Comparison of ENCODE assay signal across 11 cellular contexts in the genomic region with DNA sequence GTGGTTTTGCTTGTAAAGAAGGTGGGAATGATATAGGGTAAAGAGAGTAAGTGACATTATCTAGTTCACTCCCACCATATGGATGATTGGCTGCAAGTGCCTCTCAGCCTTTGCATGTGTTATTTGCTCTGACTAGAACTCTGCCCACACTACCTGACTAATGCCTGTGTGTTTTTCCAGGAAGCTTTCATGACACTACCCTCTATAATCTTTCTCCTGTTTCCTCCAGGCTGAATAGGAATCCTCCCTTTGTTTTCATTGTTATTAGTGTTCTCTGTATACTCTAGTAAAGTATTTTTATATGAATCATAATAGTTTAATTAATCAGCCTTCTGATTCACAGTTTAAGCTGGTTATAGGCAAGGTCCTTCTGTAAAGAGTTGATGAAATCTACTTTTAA. TPM values are rescaled to one million over a fixed set of nuclear protein-coding genes. Genes with fewer than 3 reads are reported as not detected.
DNase-seq lines count a peak whose midpoint lies in the region; ATAC-seq and TF ChIP-seq lines count a peak whose summit lies in the region.
"Not testable (repeated sequence)": the region's sequence is repeated elsewhere in the genome, so short reads cannot be mapped to it uniquely, and the experiment has no call there.
"Had no signal": no experiment of that assay in that cellular context is flagged by ENCODE, and none has a peak within 500 bp of the region (broad histone marks: within the 10 kb centered on the region; RNA-seq: fewer than 3 reads in every experiment).

No MANE protein-coding gene starts in this region.

- CTCF ChIA-PET in PC-3 (lab: Charles Lee); activated CD4-positive, alpha-beta T cell treated with anti-CD3 and anti-CD28 coated beads for 36 hours (lab: Charles Lee); mammary epithelial cell (lab: Charles Lee; ENCODE audit: low non-redundant PET): not testable (repeated sequence)

- H2AFZ ChIP-seq in GM23248; PC-3 (ENCODE audit: low read length); mammary epithelial cell (ENCODE audit: low read depth, low read length): not testable (repeated sequence)

- H3K9me2 ChIP-seq in GM23248 (ENCODE audit: insufficient read depth); PC-3 (replicated peaks; ENCODE audit: low read length): not testable (repeated sequence)

- TF ChIP-seq CTCF in PC-3 (conservative IDR thresholded peaks at IDR 0.05; ENCODE audit: low read depth, low read length); mammary epithelial cell (conservative IDR thresholded peaks at IDR 0.05 in 1 of 2, IDR thresholded peaks at IDR 0.05 in 1 of 2; ENCODE audit: extremely low read depth in 1 of 2, insufficient read depth in 1 of 2, low read depth in 1 of 2, low read length in 2 of 2); mucosa of descending colon (IDR thresholded peaks at IDR 0.05); stomach (IDR thresholded peaks at IDR 0.05): not testable (repeated sequence)

- H3K4me3 ChIP-seq in GM23248; PC-3 (ENCODE audit: low read length); mammary epithelial cell (replicated peaks in 1 of 3; ENCODE audit: insufficient read depth in 1 of 3, low read depth in 2 of 3, low read length in 3 of 3); mucosa of descending colon; stomach: not testable (repeated sequence)

- H3K27me3 Mint-ChIP-seq in activated CD4-positive, alpha-beta T cell treated with anti-CD3 and anti-CD28 coated beads for 36 hours = not testable (repeated sequence)

- ATAC-seq in PC-3 (peak; percentile 75), esophagus mucosa (peak; percentile 87), left colon (peak; percentile 80), mucosa of descending colon (peak; percentile 86)
- peak; percentile 69 for ATAC-seq in activated CD4-positive, alpha-beta T cell treated with anti-CD3 and anti-CD28 coated beads for 36 hours

- DNase-seq in GM23248 = peak; percentile 23
- peak; percentile 92 for DNase-seq in PC-3
- DNase-seq in activated CD4-positive, alpha-beta T cell treated with anti-CD3 and anti-CD28 coated beads for 36 hours; left colon; mucosa of descending colon; stomach: not testable (repeated sequence)
- peak; percentile 90 for DNase-seq in mammary epithelial cell

- intact Hi-C loops in PC-3 (cut with micrococcal nuclease) (loop anchor here (1.0 kb wide), 1 partner anchor 17 kb away; no protein-coding TSS in a partner anchor), mammary epithelial cell (cut with micrococcal nuclease) (loop anchor here (2.0 kb wide), 3 partner anchors 17 to 43 kb away; no protein-coding TSS in a partner anchor)
- intact Hi-C loops in activated CD4-positive, alpha-beta T cell treated with anti-CD3 and anti-CD28 coated beads for 36 hours (cut with DNase I, micrococcal nuclease); left colon (cut with DNase I, micrococcal nuclease); mucosa of descending colon (cut with DNase I, micrococcal nuclease); stomach (cut with DNase I; ENCODE audit: low total_unique reads): not testable (repeated sequence)

- H3K4me3 Mint-ChIP-seq in activated CD4-positive, alpha-beta T cell treated with anti-CD3 and anti-CD28 coated beads for 36 hours = not testable (repeated sequence)

- not testable (repeated sequence) for H4K20me1 ChIP-seq in GM23248 (ENCODE audit: insufficient read depth); PC-3 (ENCODE audit: low read length); mammary epithelial cell (ENCODE audit: insufficient read depth, low read length)

- not testable (repeated sequence) for H3K4me2 ChIP-seq in GM23248 (ENCODE audit: unreplicated experiment)
- H3K4me2 ChIP-seq in PC-3 (ENCODE audit: low read length) (peak overlapping the region; percentile 64), mammary epithelial cell (ENCODE audit: insufficient read depth, low read depth, low read length) (peak overlapping the region; percentile 68)

- TF ChIP-seq EP300 in stomach (IDR thresholded peaks at IDR 0.05) = not testable (repeated sequence)

- POLR2A ChIA-PET in PC-3 (lab: Charles Lee; ENCODE audit: unreplicated experiment); activated CD4-positive, alpha-beta T cell treated with anti-CD3 and anti-CD28 coated beads for 36 hours (lab: Charles Lee): not testable (repeated sequence)

- H3K27ac Mint-ChIP-seq in activated CD4-positive, alpha-beta T cell treated with anti-CD3 and anti-CD28 coated beads for 36 hours = not testable (repeated sequence)

- not testable (repeated sequence) for H3K27ac ChIP-seq in GM23248
- peak overlapping the region; percentile 96 for H3K27ac ChIP-seq in PC-3 (ENCODE audit: low read length)
- peak overlapping the region; percentile 95 for H3K27ac ChIP-seq in mammary epithelial cell (ENCODE audit: insufficient read depth, low read depth, low read length)
- H3K27ac ChIP-seq in stomach = peak overlapping the region in 3 of 5 donors; percentile 73 to 84 (median 83)

- H3K9ac ChIP-seq in GM23248 = not testable (repeated sequence)
- H3K9ac ChIP-seq in PC-3 (ENCODE audit: low read length) (peak overlapping the region; percentile 78), mammary epithelial cell (ENCODE audit: insufficient read depth, low read length) (peak overlapping the region; percentile 67)

- H3K4me1 Mint-ChIP-seq in activated CD4-positive, alpha-beta T cell treated with anti-CD3 and anti-CD28 coated beads for 36 hours = peaks cover 13% of the 10 kb centered on the region

- not testable (repeated sequence) for H3K79me2 ChIP-seq in GM23248 (ENCODE audit: insufficient read depth); mammary epithelial cell (ENCODE audit: insufficient read depth, low read length)
- peaks cover 35% of the 10 kb centered on the region for H3K79me2 ChIP-seq in PC-3 (ENCODE audit: low read length)

- not testable (repeated sequence) for BruUV-seq in PC-3 (replicated peaks; lab: Mats Ljungman, UMichigan); mammary epithelial cell (replicated peaks; lab: Mats Ljungman, UMichigan)

- not testable (repeated sequence) for TF ChIP-seq POLR2A in stomach (IDR thresholded peaks at IDR 0.05)

- peaks cover 17% of the 10 kb centered on the region; the same call in 1 of the 2 replicates for H3F3A ChIP-seq in GM23248 (ENCODE audit: insufficient read depth)
- H3F3A ChIP-seq in PC-3 (ENCODE audit: low read length, unreplicated experiment) = not testable (repeated sequence)

- not testable (repeated sequence) for H3K4me1 ChIP-seq in GM23248 (ENCODE audit: insufficient read depth)
- H3K4me1 ChIP-seq in PC-3 (ENCODE audit: insufficient read depth, low read length) (peaks cover 79% of the 10 kb centered on the region), mammary epithelial cell (ENCODE audit: insufficient read depth, low read length) (peaks cover 43% of the 10 kb centered on the region), mucosa of descending colon (ENCODE audit: low read depth) (peaks cover 11% of the 10 kb centered on the region), stomach (peaks cover 6 to 14% (median 8%) of the 10 kb centered on the region in 4 donors)

- not testable (repeated sequence) for H3K9me3 Mint-ChIP-seq in activated CD4-positive, alpha-beta T cell treated with anti-CD3 and anti-CD28 coated beads for 36 hours (ENCODE audit: low read depth)

- H3K9me3 ChIP-seq in GM23248 (ENCODE audit: low read depth); PC-3 (ENCODE audit: low read length); mammary epithelial cell (replicated peaks; ENCODE audit: insufficient read depth, low read length); mucosa of descending colon; stomach: not testable (repeated sequence)

- H3K36me3 Mint-ChIP-seq in activated CD4-positive, alpha-beta T cell treated with anti-CD3 and anti-CD28 coated beads for 36 hours (ENCODE audit: low read depth) = not testable (repeated sequence)

- in situ Hi-C loops in GM23248 (cut with MboI); mammary epithelial cell (cut with MboI; ENCODE audit: low sequenced_read_pairs in 2 of 2): not testable (repeated sequence)

- H3K36me3 ChIP-seq in GM23248 (ENCODE audit: low read depth); mammary epithelial cell (ENCODE audit: insufficient read depth, low read length); mucosa of descending colon (ENCODE audit: low read depth); stomach: not testable (repeated sequence)
- H3K36me3 ChIP-seq in PC-3 (ENCODE audit: low read depth, low read length) = peaks cover 13% of the 10 kb centered on the region

- dilution Hi-C loops in mammary epithelial cell (cut with HindIII; ENCODE audit: low sequenced_read_pairs) = loop anchor here (5.0 kb wide), 2 partner anchors 33 to 42 kb away; no protein-coding TSS in a partner anchor

- not testable (repeated sequence) for H3K27me3 ChIP-seq in GM23248 (replicated peaks; ENCODE audit: insufficient read depth); PC-3 (ENCODE audit: low read length); mammary epithelial cell (ENCODE audit: insufficient read depth, low read length); stomach

RNA-seq across cellular contexts. Expression of a gene that starts 13.8 kb away (rescaled TPM):
- total RNA-seq in GM23248 (2014; rRNA removed; shearing (Covaris generic)) = not detected in 2 replicates
- polyA plus RNA-seq in GM23248 (2016; fragmentation: Nextera tagmentation; extraction: Ambion mirVana) (not detected in 2 replicates), mammary epithelial cell (0.80 TPM), stomach (10 to 100 TPM in 2 of 3 donors, 1 to 10 TPM in 1; 5.3 to 22.1 (median 16.5) TPM)
- total RNA-seq in PC-3 (2014; rRNA removed) (24.0 and 30.4 TPM in 2 replicates), mammary epithelial cell (under 1 TPM; 0.17 to 0.47 TPM), esophagus mucosa (106 TPM), left colon (100 to 1,000 TPM; 309 to 343 TPM), mucosa of descending colon (100 to 1,000 TPM; 165 to 442 (median 278) TPM), stomach (10 to 100 TPM in 3 of 5 donors, 1 to 10 TPM in 2; 3.6 to 80.6 (median 37.1) TPM)
- total RNA-seq in activated CD4-positive, alpha-beta T cell treated with anti-CD3 and anti-CD28 coated beads for 36 hours = 1 to 10 TPM; 2.1 to 3.1 TPM
- polyA minus RNA-seq in mammary epithelial cell = not detected
- total RNA-seq: NCI-H460, RPMI7951 had no signal
- polyA plus RNA-seq: K562 had no signal
